1 cellular context compared by ENCODE assay signal in genomic region chr17:82246040-82246364, GRCh38.
TF ChIP-seq lines count a peak whose summit lies in the region.

No MANE protein-coding gene starts in this region.

TF ChIP-seq in WTC11, 78 proteins besides CTCF, POLR2A, EP300 and RAD21 (continued from another document):
- TF ChIP-seq ATF2 (CRISPR knock-in tag; IDR thresholded peaks at IDR 0.05; ENCODE audit: borderline replicate concordance, low read depth): no peak
- TF ChIP-seq RELA (CRISPR knock-in tag; IDR thresholded peaks at IDR 0.05; ENCODE audit: borderline replicate concordance): no peak
- TF ChIP-seq PRRX2 (CRISPR knock-in tag; IDR thresholded peaks at IDR 0.05): no peak
- no peak for TF ChIP-seq ZBTB43 (CRISPR knock-in tag; IDR thresholded peaks at IDR 0.05)
- no peak for TF ChIP-seq JUN (CRISPR knock-in tag; IDR thresholded peaks at IDR 0.05)
